9 cellular contexts compared by ENCODE assay signal in the genomic region with DNA sequence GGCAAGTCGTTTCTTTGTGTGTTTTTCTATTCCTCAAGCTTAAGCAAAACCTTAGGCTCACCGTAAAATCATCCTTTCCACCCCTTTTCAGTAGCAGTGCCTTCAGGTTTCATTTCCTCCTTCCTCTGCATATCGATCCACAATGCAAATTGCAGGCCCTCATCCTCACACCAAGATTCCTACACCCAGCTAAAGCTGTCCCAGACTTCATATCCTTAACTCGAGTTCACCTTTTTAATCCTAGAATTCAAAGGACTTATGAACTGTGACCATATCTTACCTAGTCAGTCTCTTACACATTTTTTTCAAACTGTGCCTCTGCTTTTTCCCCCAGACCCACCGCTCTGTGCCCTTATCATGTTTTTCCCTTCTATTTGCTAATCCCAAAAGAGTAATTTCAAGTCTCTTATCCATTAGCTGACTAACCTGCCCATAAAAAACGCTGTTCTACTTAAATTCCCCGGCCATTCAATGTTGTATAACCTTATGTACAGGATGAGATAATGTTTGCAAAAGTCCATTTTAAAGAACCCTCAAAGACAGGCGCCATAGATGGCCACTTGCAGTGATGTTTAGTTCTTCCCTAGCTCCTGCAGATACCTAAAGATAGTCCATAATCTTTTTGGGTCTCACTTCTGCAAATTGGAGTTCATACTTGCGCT. TPM values are rescaled to one million over a fixed set of nuclear protein-coding genes. Genes with fewer than 3 reads are reported as not detected.
A peak's percentile ranks its signal among the peaks of the same experiment; 100 is the strongest.
DNase-seq lines count a peak whose midpoint lies in the region; TF ChIP-seq lines count a peak whose summit lies in the region.
"Had no signal": no experiment of that assay in that cellular context is flagged by ENCODE, and none has a peak within 500 bp of the region (broad histone marks: within the 10 kb centered on the region; RNA-seq: fewer than 3 reads in every experiment).

No MANE protein-coding gene starts in this region.

- H3K4me3 ChIP-seq in fibroblast of villous mesenchyme (ENCODE audit: low read depth, low read length) = peak overlapping the region; percentile 95
- H3K4me3 ChIP-seq in skin epidermis = peak overlapping the region; percentile 81 to 100 (median 92)

- DNase-seq in GM19238 (ENCODE audit: insufficient read length, low spot score) = peak; percentile 8
- DNase-seq in RPMI8226 = peak; percentile 57
- DNase-seq in fibroblast of villous mesenchyme (ENCODE audit: low read depth) = peak; percentile 8
- DNase-seq in 8988T = no peak
- no peak for DNase-seq in NCI-H2227 (lab: John Stamatoyannopoulos, UW; ENCODE audit: unreplicated experiment)
- DNase-seq in GOT3 (lab: John Stamatoyannopoulos, UW) = no peak
- DNase-seq in HuH-7.5 (ENCODE audit: low spot score) = no peak

- H3K27ac ChIP-seq in skin epidermis = peak overlapping the region in 19 of 21 experiments; percentile 32 to 100 (median 97)

- TF ChIP-seq CTCF in fibroblast of villous mesenchyme (IDR thresholded peaks at IDR 0.05; ENCODE audit: insufficient read depth, low read depth, low read length) = no peak

RNA-seq across cellular contexts. Expression of a gene that starts 1.5 kb away (rescaled TPM):
- total RNA-seq in fibroblast of villous mesenchyme = 44.1 and 69.5 TPM in 2 replicates

RNA-seq across cellular contexts. Expression of a gene that starts 33.6 kb away (rescaled TPM):
- total RNA-seq in fibroblast of villous mesenchyme = 285 and 325 TPM in 2 replicates

RNA-seq across cellular contexts. Expression of a gene that starts 51.0 kb away (rescaled TPM):
- total RNA-seq in fibroblast of villous mesenchyme = 0.97 and 1.7 TPM in 2 replicates
- total RNA-seq: SK-MEL-5 had no signal

Comparison
In these comparisons a context has a peak if more than half of its experiments do, and no peak if none do; other contexts are left out.
1. DNase-seq: peak in GM19238 (single experiment), RPMI8226 (single experiment) and fibroblast of villous mesenchyme (single experiment); none in 8988T (single experiment), NCI-H2227 (single experiment), GOT3 (single experiment) and HuH-7.5 (single experiment).